ENCODE assay signal across 8 cellular contexts in the genomic region with DNA sequence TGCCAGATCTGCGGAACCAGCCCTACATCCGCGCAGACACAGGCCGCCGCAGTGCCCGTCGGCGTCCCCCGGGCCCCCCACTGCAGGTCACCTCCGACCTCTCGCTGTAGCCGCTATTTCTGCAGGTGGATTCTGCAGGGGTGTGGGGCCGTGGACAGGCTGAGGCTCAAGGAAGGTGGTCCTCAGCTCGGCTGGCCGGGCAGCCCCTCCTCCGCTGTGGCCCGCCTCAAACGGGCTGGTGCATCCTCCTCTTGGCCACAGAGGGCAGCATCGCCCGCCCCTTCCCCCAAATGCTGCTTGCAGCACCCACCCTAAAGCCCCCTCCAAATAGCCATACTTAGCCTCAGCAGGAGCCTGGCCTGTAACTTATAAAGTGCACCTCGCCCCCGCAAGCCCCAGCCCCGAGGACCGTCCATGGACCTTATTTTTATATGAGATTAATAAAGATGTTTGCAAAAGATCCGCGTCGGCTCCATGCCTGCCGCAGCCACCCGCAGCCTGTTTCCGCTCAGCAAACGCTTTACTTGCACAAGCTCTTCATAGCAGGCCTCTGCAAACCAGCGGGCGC. TPM values are rescaled to one million over a fixed set of nuclear protein-coding genes. Genes with fewer than 3 reads are reported as not detected.
A peak's percentile ranks its signal among the peaks of the same experiment; 100 is the strongest.
DNase-seq lines count a peak whose midpoint lies in the region; ATAC-seq and TF ChIP-seq lines count a peak whose summit lies in the region.

No MANE protein-coding gene starts in this region.

- POLR2A ChIA-PET in HEK293T (lab: Yijun Ruan, JAX): interaction anchor here (0.7 to 2.5 kb wide), 7 partner anchors 8 to 178 kb away, joined by 3 to 13 read pairs (median 3); a partner anchor contains a TSS

- H3K9me3 Mint-ChIP-seq in nephron: no peaks in the 10 kb centered on the region

- DNase-seq in BE2C: peak; percentile 76
- DNase-seq in HEK293T (ENCODE audit: extremely low spot score): peak; percentile 72
- no peak for DNase-seq in epithelial cell of esophagus (ENCODE audit: low read depth)

- peaks cover 56% of the 10 kb centered on the region for H3K27me3 Mint-ChIP-seq in nephron (ENCODE audit: low read depth)

- no peaks in the 10 kb centered on the region for H3K27me3 ChIP-seq in BE2C

- peak overlapping the region in 2 of 3 experiments; percentile 76 to 88 for H3K27ac Mint-ChIP-seq in nephron

- H3K4me1 Mint-ChIP-seq in nephron: peaks cover 12% of the 10 kb centered on the region

- H3K4me1 ChIP-seq in BE2C: peaks cover 4% of the 10 kb centered on the region; the same call in 1 of the 2 replicates

- H3K36me3 ChIP-seq in BE2C: no peaks in the 10 kb centered on the region

- TF ChIP-seq CTCF in BE2C (IDR thresholded peaks at IDR 0.05; ENCODE audit: low read depth, low read length) (peak; percentile 67), epithelial cell of esophagus (IDR thresholded peaks at IDR 0.05; ENCODE audit: insufficient read depth, low read depth, low read length, missing control alignments) (peak; percentile 34), nephron (IDR thresholded peaks at IDR 0.05; ENCODE audit: unreplicated experiment in 3 of 3) (peak; percentile 57 to 69 (median 59))

- CTCF ChIA-PET in HEK293T (lab: Yijun Ruan, JAX): interaction anchor here (0.6 to 3.5 kb wide), 10 partner anchors 9 to 697 kb away, joined by 3 to 15 read pairs (median 4); no protein-coding TSS in a partner anchor

- H3K36me3 Mint-ChIP-seq in nephron (ENCODE audit: low read depth): no peaks in the 10 kb centered on the region

- ATAC-seq in SK-N-SH treated with all-trans-retinoic acid at 6 μM for 48 hours (peak; percentile 74), HG02938 (IDR thresholded peaks at IDR 0.05; ENCODE audit: unreplicated experiment) (no peak), GM19328 (IDR thresholded peaks at IDR 0.05; ENCODE audit: unreplicated experiment) (no peak), HG03571 (IDR thresholded peaks at IDR 0.05; ENCODE audit: unreplicated experiment) (no peak)

- no peaks in the 10 kb centered on the region for H3K9me3 ChIP-seq in BE2C

- peak overlapping the region; percentile 87 to 88 (median 87) for H3K4me3 Mint-ChIP-seq in nephron

- H3K4me3 ChIP-seq in BE2C (ENCODE audit: low read depth, low read length): peak overlapping the region; percentile 74
- H3K4me3 ChIP-seq in epithelial cell of esophagus (ENCODE audit: low read length): peak overlapping the region; percentile 62

TF ChIP-seq in HEK293T, 16 proteins besides CTCF, POLR2A, EP300 and RAD21:
- TF ChIP-seq, protein P1, sequence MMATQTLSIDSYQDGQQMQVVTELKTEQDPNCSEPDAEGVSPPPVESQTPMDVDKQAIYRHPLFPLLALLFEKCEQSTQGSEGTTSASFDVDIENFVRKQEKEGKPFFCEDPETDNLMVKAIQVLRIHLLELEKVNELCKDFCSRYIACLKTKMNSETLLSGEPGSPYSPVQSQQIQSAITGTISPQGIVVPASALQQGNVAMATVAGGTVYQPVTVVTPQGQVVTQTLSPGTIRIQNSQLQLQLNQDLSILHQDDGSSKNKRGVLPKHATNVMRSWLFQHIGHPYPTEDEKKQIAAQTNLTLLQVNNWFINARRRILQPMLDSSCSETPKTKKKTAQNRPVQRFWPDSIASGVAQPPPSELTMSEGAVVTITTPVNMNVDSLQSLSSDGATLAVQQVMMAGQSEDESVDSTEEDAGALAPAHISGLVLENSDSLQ (IDR thresholded peaks at IDR 0.05): no peak
- no peak for TF ChIP-seq HDGF (IDR thresholded peaks at IDR 0.05; ENCODE audit: borderline replicate concordance)
- TF ChIP-seq FOXM1 (IDR thresholded peaks at IDR 0.05; ENCODE audit: borderline replicate concordance): no peak
- no peak for TF ChIP-seq ZNF384 (IDR thresholded peaks at IDR 0.05)
- TF ChIP-seq NFRKB (IDR thresholded peaks at IDR 0.05): no peak
- TF ChIP-seq SUZ12 (IDR thresholded peaks at IDR 0.05): no peak
- TF ChIP-seq ELF4 (IDR thresholded peaks at IDR 0.05): no peak
- TF ChIP-seq FOXK2 (IDR thresholded peaks at IDR 0.05): no peak
- TF ChIP-seq CTBP1 (IDR thresholded peaks at IDR 0.05; ENCODE audit: borderline replicate concordance): no peak
- no peak for TF ChIP-seq LEF1 (IDR thresholded peaks at IDR 0.05; ENCODE audit: borderline replicate concordance)

TF ChIP-seq in SK-N-SH treated with all-trans-retinoic acid at 6 μM for 48 hours, 23 proteins besides CTCF, POLR2A, EP300 and RAD21:
- TF ChIP-seq, protein P2, sequence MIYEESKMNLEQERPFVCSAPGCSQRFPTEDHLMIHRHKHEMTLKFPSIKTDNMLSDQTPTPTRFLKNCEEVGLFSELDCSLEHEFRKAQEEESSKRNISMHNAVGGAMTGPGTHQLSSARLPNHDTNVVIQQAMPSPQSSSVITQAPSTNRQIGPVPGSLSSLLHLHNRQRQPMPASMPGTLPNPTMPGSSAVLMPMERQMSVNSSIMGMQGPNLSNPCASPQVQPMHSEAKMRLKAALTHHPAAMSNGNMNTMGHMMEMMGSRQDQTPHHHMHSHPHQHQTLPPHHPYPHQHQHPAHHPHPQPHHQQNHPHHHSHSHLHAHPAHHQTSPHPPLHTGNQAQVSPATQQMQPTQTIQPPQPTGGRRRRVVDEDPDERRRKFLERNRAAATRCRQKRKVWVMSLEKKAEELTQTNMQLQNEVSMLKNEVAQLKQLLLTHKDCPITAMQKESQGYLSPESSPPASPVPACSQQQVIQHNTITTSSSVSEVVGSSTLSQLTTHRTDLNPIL (CRISPR knock-in tag; IDR thresholded peaks at IDR 0.05; ENCODE audit: low read depth): no peak
- TF ChIP-seq BACH2 (CRISPR knock-in tag; IDR thresholded peaks at IDR 0.05; ENCODE audit: borderline replicate concordance): no peak
- no peak for TF ChIP-seq SNAI2 (CRISPR knock-in tag; IDR thresholded peaks at IDR 0.05)
- no peak for TF ChIP-seq ZNF8 (CRISPR knock-in tag; IDR thresholded peaks at IDR 0.05)
- TF ChIP-seq, protein P3, sequence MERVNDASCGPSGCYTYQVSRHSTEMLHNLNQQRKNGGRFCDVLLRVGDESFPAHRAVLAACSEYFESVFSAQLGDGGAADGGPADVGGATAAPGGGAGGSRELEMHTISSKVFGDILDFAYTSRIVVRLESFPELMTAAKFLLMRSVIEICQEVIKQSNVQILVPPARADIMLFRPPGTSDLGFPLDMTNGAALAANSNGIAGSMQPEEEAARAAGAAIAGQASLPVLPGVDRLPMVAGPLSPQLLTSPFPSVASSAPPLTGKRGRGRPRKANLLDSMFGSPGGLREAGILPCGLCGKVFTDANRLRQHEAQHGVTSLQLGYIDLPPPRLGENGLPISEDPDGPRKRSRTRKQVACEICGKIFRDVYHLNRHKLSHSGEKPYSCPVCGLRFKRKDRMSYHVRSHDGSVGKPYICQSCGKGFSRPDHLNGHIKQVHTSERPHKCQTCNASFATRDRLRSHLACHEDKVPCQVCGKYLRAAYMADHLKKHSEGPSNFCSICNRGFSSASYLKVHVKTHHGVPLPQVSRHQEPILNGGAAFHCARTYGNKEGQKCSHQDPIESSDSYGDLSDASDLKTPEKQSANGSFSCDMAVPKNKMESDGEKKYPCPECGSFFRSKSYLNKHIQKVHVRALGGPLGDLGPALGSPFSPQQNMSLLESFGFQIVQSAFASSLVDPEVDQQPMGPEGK (CRISPR knock-in tag; IDR thresholded peaks at IDR 0.05; ENCODE audit: borderline replicate concordance): no peak

RNA-seq across cellular contexts. Expression of a gene that starts 14.9 kb away (rescaled TPM):
- not detected for polyA plus RNA-seq in BE2C (2012; ENCODE audit: insufficient read depth, insufficient read length, low read depth)

RNA-seq across cellular contexts. Expression of a gene that starts 25.3 kb away (rescaled TPM):
- 64.8 TPM for polyA plus RNA-seq in BE2C (2012; ENCODE audit: insufficient read depth, insufficient read length, low read depth)
